Comparison of ENCODE assay signal across 2 cellular contexts in the genomic region with DNA sequence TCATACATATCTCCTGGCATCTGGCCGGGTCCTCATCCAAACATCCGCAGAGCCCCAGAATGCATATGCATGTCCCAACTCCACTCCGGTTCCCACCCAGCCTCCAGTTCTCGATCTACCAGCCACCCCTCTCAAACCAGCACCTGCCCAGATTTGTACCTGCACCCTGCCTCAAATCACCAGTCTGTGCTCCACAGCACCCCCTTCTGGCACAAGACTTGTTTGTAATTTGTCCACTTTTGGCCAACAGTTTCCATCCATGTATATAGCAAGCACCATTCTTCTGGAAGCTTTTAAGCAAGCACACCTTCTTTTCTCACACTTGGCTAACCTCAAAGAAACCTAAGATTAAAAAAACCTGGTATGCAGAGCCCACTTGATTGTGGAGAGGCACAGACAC.
TF ChIP-seq lines count a peak whose summit lies in the region.

No MANE protein-coding gene starts in this region.

TF ChIP-seq in SK-N-SH, 30 proteins besides CTCF, POLR2A, EP300 and RAD21 (continued from another document):
- TF ChIP-seq, protein P1, sequence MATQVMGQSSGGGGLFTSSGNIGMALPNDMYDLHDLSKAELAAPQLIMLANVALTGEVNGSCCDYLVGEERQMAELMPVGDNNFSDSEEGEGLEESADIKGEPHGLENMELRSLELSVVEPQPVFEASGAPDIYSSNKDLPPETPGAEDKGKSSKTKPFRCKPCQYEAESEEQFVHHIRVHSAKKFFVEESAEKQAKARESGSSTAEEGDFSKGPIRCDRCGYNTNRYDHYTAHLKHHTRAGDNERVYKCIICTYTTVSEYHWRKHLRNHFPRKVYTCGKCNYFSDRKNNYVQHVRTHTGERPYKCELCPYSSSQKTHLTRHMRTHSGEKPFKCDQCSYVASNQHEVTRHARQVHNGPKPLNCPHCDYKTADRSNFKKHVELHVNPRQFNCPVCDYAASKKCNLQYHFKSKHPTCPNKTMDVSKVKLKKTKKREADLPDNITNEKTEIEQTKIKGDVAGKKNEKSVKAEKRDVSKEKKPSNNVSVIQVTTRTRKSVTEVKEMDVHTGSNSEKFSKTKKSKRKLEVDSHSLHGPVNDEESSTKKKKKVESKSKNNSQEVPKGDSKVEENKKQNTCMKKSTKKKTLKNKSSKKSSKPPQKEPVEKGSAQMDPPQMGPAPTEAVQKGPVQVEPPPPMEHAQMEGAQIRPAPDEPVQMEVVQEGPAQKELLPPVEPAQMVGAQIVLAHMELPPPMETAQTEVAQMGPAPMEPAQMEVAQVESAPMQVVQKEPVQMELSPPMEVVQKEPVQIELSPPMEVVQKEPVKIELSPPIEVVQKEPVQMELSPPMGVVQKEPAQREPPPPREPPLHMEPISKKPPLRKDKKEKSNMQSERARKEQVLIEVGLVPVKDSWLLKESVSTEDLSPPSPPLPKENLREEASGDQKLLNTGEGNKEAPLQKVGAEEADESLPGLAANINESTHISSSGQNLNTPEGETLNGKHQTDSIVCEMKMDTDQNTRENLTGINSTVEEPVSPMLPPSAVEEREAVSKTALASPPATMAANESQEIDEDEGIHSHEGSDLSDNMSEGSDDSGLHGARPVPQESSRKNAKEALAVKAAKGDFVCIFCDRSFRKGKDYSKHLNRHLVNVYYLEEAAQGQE (IDR thresholded peaks at IDR 0.05; ENCODE audit: low read depth, low read length), result no peak
- no peak for TF ChIP-seq FOXM1 (IDR thresholded peaks at IDR 0.05; ENCODE audit: low read depth)
- TF ChIP-seq, protein P2, sequence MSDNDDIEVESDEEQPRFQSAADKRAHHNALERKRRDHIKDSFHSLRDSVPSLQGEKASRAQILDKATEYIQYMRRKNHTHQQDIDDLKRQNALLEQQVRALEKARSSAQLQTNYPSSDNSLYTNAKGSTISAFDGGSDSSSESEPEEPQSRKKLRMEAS (IDR thresholded peaks at IDR 0.05; ENCODE audit: low read depth), result no peak
- TF ChIP-seq, protein P3, sequence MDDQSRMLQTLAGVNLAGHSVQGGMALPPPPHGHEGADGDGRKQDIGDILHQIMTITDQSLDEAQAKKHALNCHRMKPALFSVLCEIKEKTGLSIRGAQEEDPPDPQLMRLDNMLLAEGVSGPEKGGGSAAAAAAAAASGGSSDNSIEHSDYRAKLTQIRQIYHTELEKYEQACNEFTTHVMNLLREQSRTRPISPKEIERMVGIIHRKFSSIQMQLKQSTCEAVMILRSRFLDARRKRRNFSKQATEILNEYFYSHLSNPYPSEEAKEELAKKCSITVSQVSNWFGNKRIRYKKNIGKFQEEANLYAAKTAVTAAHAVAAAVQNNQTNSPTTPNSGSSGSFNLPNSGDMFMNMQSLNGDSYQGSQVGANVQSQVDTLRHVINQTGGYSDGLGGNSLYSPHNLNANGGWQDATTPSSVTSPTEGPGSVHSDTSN (IDR thresholded peaks at IDR 0.05), result no peak
- TF ChIP-seq RFX5 (IDR thresholded peaks at IDR 0.05; ENCODE audit: low read length), result no peak
- TF ChIP-seq CHD2 (IDR thresholded peaks at IDR 0.05; ENCODE audit: low read length, partially characterized antibody), result no peak
- TF ChIP-seq FOXJ3 (CRISPR knock-in tag; IDR thresholded peaks at IDR 0.05), result no peak
- TF ChIP-seq SIN3A (IDR thresholded peaks at IDR 0.05; ENCODE audit: borderline replicate concordance, low read depth, low read length), result no peak
- TF ChIP-seq TCF12 (IDR thresholded peaks at IDR 0.05), result no peak
- TF ChIP-seq, protein P4, sequence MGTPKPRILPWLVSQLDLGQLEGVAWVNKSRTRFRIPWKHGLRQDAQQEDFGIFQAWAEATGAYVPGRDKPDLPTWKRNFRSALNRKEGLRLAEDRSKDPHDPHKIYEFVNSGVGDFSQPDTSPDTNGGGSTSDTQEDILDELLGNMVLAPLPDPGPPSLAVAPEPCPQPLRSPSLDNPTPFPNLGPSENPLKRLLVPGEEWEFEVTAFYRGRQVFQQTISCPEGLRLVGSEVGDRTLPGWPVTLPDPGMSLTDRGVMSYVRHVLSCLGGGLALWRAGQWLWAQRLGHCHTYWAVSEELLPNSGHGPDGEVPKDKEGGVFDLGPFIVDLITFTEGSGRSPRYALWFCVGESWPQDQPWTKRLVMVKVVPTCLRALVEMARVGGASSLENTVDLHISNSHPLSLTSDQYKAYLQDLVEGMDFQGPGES (IDR thresholded peaks at IDR 0.05; ENCODE audit: low read depth, low read length), result no peak

TF ChIP-seq in SK-N-SH treated with all-trans-retinoic acid at 6 μM for 48 hours, 23 proteins besides CTCF, POLR2A, EP300 and RAD21 (continued from another document):
- TF ChIP-seq SNAI2 (CRISPR knock-in tag; IDR thresholded peaks at IDR 0.05) (no peak), ZNF8 (CRISPR knock-in tag; IDR thresholded peaks at IDR 0.05) (no peak), CSDC2 (CRISPR knock-in tag; IDR thresholded peaks at IDR 0.05) (no peak), GLIS3 (CRISPR knock-in tag; IDR thresholded peaks at IDR 0.05) (no peak), ZC3H10 (CRISPR knock-in tag; IDR thresholded peaks at IDR 0.05) (no peak), ESRRG (CRISPR knock-in tag; IDR thresholded peaks at IDR 0.05) (no peak)
- TF ChIP-seq, protein P5, sequence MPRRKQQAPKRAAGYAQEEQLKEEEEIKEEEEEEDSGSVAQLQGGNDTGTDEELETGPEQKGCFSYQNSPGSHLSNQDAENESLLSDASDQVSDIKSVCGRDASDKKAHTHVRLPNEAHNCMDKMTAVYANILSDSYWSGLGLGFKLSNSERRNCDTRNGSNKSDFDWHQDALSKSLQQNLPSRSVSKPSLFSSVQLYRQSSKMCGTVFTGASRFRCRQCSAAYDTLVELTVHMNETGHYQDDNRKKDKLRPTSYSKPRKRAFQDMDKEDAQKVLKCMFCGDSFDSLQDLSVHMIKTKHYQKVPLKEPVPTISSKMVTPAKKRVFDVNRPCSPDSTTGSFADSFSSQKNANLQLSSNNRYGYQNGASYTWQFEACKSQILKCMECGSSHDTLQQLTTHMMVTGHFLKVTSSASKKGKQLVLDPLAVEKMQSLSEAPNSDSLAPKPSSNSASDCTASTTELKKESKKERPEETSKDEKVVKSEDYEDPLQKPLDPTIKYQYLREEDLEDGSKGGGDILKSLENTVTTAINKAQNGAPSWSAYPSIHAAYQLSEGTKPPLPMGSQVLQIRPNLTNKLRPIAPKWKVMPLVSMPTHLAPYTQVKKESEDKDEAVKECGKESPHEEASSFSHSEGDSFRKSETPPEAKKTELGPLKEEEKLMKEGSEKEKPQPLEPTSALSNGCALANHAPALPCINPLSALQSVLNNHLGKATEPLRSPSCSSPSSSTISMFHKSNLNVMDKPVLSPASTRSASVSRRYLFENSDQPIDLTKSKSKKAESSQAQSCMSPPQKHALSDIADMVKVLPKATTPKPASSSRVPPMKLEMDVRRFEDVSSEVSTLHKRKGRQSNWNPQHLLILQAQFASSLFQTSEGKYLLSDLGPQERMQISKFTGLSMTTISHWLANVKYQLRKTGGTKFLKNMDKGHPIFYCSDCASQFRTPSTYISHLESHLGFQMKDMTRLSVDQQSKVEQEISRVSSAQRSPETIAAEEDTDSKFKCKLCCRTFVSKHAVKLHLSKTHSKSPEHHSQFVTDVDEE (CRISPR knock-in tag; IDR thresholded peaks at IDR 0.05), result no peak
- TF ChIP-seq, protein P6, sequence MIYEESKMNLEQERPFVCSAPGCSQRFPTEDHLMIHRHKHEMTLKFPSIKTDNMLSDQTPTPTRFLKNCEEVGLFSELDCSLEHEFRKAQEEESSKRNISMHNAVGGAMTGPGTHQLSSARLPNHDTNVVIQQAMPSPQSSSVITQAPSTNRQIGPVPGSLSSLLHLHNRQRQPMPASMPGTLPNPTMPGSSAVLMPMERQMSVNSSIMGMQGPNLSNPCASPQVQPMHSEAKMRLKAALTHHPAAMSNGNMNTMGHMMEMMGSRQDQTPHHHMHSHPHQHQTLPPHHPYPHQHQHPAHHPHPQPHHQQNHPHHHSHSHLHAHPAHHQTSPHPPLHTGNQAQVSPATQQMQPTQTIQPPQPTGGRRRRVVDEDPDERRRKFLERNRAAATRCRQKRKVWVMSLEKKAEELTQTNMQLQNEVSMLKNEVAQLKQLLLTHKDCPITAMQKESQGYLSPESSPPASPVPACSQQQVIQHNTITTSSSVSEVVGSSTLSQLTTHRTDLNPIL (CRISPR knock-in tag; IDR thresholded peaks at IDR 0.05; ENCODE audit: low read depth), result no peak
